In genomic region chr20:53023717-53024116, GRCh38 we compare ENCODE assay signal across 21 cellular contexts. TPM values are rescaled to one million over a fixed set of nuclear protein-coding genes. Genes with fewer than 3 reads are reported as not detected.
DNase-seq lines count a peak whose midpoint lies in the region; ATAC-seq and TF ChIP-seq lines count a peak whose summit lies in the region.
"Had no signal": no experiment of that assay in that cellular context is flagged by ENCODE, and none has a peak within 500 bp of the region (broad histone marks: within the 10 kb centered on the region; RNA-seq: fewer than 3 reads in every experiment).

No MANE protein-coding gene starts in this region.

- no peak for TF ChIP-seq CTCF in mammary epithelial cell (conservative IDR thresholded peaks at IDR 0.05 in 1 of 2, IDR thresholded peaks at IDR 0.05 in 1 of 2; ENCODE audit: extremely low read depth in 1 of 2, insufficient read depth in 1 of 2, low read depth in 1 of 2, low read length in 2 of 2)

- H3K4me3 Mint-ChIP-seq in activated naive CD4-positive, alpha-beta T cell treated with anti-CD3 and anti-CD28 coated beads, Interleukin-2, amount 10 ng/mL, durations not matched to agents 7 days and 5 days = no peak overlapping the region
- H3K4me3 Mint-ChIP-seq in stimulated activated naive CD8-positive, alpha-beta T cell treated with anti-CD3 and anti-CD28 coated beads, Interleukin-15, Interleukin-2, amounts not matched to agents 100 ng/mL and 50 ng/mL, for 24 hours = no peak overlapping the region
- H3K4me3 Mint-ChIP-seq: endodermal cell, T-cell had no signal

- peak; percentile 36 to 55 for ATAC-seq in activated naive CD4-positive, alpha-beta T cell treated with anti-CD3 and anti-CD28 coated beads, Interleukin-2, amount 50 U/mL, for 72 hours
- ATAC-seq: left lobe of liver, T-cell had no signal

- H3K27ac ChIP-seq in mammary epithelial cell (ENCODE audit: insufficient read depth, low read depth, low read length) = no peak overlapping the region
- H3K27ac ChIP-seq in SJCRH30 = no peak overlapping the region
- H3K27ac ChIP-seq: BLaER1 treated with 17β-estradiol and CSF1 and Interleukin-3, amounts not matched to agents 10 nM and 100 nM; thyroid gland had no signal

- H3K4me1 Mint-ChIP-seq in activated naive CD4-positive, alpha-beta T cell treated with anti-CD3 and anti-CD28 coated beads, Interleukin-2, amount 10 ng/mL, durations not matched to agents 7 days and 5 days = peaks cover 76% of the 10 kb centered on the region
- H3K4me1 Mint-ChIP-seq in stimulated activated naive CD8-positive, alpha-beta T cell treated with anti-CD3 and anti-CD28 coated beads, Interleukin-15, Interleukin-2, amounts not matched to agents 100 ng/mL and 50 ng/mL, for 24 hours (ENCODE audit: low read depth) = peaks cover 55% of the 10 kb centered on the region
- H3K4me1 Mint-ChIP-seq: endodermal cell had no signal

- DNase-seq in activated naive CD4-positive, alpha-beta T cell treated with anti-CD3 and anti-CD28 coated beads, Interleukin-2, amount 50 U/mL, for 72 hours (ENCODE audit: low spot score in 2 of 2) = no peak
- DNase-seq in activated naive CD4-positive, alpha-beta T cell treated with anti-CD3 and anti-CD28 coated beads, Interleukin-2, amount 10 ng/mL, durations not matched to agents 7 days and 5 days = no peak
- peak; percentile 35 to 67 for DNase-seq in NCI-H2081 (lab: John Stamatoyannopoulos, UW)
- no peak for DNase-seq in mammary epithelial cell
- no peak for DNase-seq in NCI-H2196 treated with DMSO at 0.1 percent for 48 hours (lab: John Stamatoyannopoulos, UW; ENCODE audit: unreplicated experiment)
- no peak for DNase-seq in SKM-1 (lab: John Stamatoyannopoulos, UW; ENCODE audit: unreplicated experiment)
- no peak for DNase-seq in SJCRH30
- DNase-seq: activated CD8-positive, alpha-beta memory T cell treated with anti-CD3 and anti-CD28 coated beads, Interleukin-2, amount 50 U/mL, for 4 hours; amygdala; DMS 273 treated with DMSO at 0.1 percent for 48 hours; endodermal cell; foreskin melanocyte; KG1; NCI-H1436 treated with DMSO at 0.1 percent for 48 hours; stimulated activated CD4-positive, alpha-beta T cell treated with anti-CD3 and anti-CD28 coated beads, Interleukin-4, amount 100 ng/mL, for 4 hours; T-cell; thyroid gland had no signal

- in situ Hi-C loops in mammary epithelial cell (cut with MboI; ENCODE audit: low sequenced_read_pairs in 2 of 2) = no loop called here

- dilution Hi-C loops in mammary epithelial cell (cut with HindIII; ENCODE audit: low sequenced_read_pairs) = no loop called here

- H3K4me2 ChIP-seq in mammary epithelial cell (ENCODE audit: insufficient read depth, low read depth, low read length) = no peak overlapping the region
- H3K4me2 ChIP-seq: BLaER1 treated with 17β-estradiol and CSF1 and Interleukin-3, amounts not matched to agents 10 nM and 100 nM had no signal

- H3K36me3 Mint-ChIP-seq in activated naive CD4-positive, alpha-beta T cell treated with anti-CD3 and anti-CD28 coated beads, Interleukin-2, amount 50 U/mL, for 72 hours = peaks cover 11 to 68% of the 10 kb centered on the region in 2 donors
- peaks cover 9% of the 10 kb centered on the region for H3K36me3 Mint-ChIP-seq in activated naive CD4-positive, alpha-beta T cell treated with anti-CD3 and anti-CD28 coated beads, Interleukin-2, amount 10 ng/mL, durations not matched to agents 7 days and 5 days
- H3K36me3 Mint-ChIP-seq in stimulated activated naive CD8-positive, alpha-beta T cell treated with anti-CD3 and anti-CD28 coated beads, Interleukin-15, Interleukin-2, amounts not matched to agents 100 ng/mL and 50 ng/mL, for 24 hours (ENCODE audit: low read depth) = peaks cover 7% of the 10 kb centered on the region

- peak overlapping the region; percentile 27 for H2AFZ ChIP-seq in mammary epithelial cell (ENCODE audit: low read depth, low read length)

- H3K27me3 ChIP-seq in mammary epithelial cell (ENCODE audit: insufficient read depth, low read length) (no peaks in the 10 kb centered on the region), SJCRH30 (peaks cover 12% of the 10 kb centered on the region; the same call in 1 of the 2 replicates)
- H3K27me3 ChIP-seq: BLaER1 treated with 17β-estradiol and CSF1 and Interleukin-3, amounts not matched to agents 10 nM and 100 nM; thyroid gland had no signal

- peaks cover 10 to 17% of the 10 kb centered on the region in 2 donors for H3K9me3 Mint-ChIP-seq in activated naive CD4-positive, alpha-beta T cell treated with anti-CD3 and anti-CD28 coated beads, Interleukin-2, amount 50 U/mL, for 72 hours
- peaks cover 2% of the 10 kb centered on the region for H3K9me3 Mint-ChIP-seq in activated naive CD4-positive, alpha-beta T cell treated with anti-CD3 and anti-CD28 coated beads, Interleukin-2, amount 10 ng/mL, durations not matched to agents 7 days and 5 days
- no peaks in the 10 kb centered on the region for H3K9me3 Mint-ChIP-seq in stimulated activated naive CD8-positive, alpha-beta T cell treated with anti-CD3 and anti-CD28 coated beads, Interleukin-15, Interleukin-2, amounts not matched to agents 100 ng/mL and 50 ng/mL, for 24 hours
- H3K9me3 Mint-ChIP-seq: endodermal cell had no signal

- H3K4me3 ChIP-seq in mammary epithelial cell (replicated peaks in 1 of 3; ENCODE audit: insufficient read depth in 1 of 3, low read depth in 2 of 3, low read length in 3 of 3) = no peak overlapping the region
- H3K4me3 ChIP-seq in SJCRH30 = no peak overlapping the region
- H3K4me3 ChIP-seq: BLaER1 treated with 17β-estradiol and CSF1 and Interleukin-3, amounts not matched to agents 10 nM and 100 nM; thyroid gland had no signal

- H3K4me1 ChIP-seq in mammary epithelial cell (ENCODE audit: insufficient read depth, low read length) = peaks cover 23% of the 10 kb centered on the region
- H3K4me1 ChIP-seq in SJCRH30 = no peaks in the 10 kb centered on the region
- H3K4me1 ChIP-seq: BLaER1 treated with 17β-estradiol and CSF1 and Interleukin-3, amounts not matched to agents 10 nM and 100 nM; thyroid gland had no signal

- CTCF ChIA-PET in activated naive CD4-positive, alpha-beta T cell treated with anti-CD3 and anti-CD28 coated beads, Interleukin-2, amount 10 ng/mL, durations not matched to agents 7 days and 5 days (lab: Charles Lee) = interaction anchor here (0.8 kb wide), 1 partner anchor 21 kb away, joined by 4 read pairs; no protein-coding TSS in a partner anchor
- CTCF ChIA-PET in mammary epithelial cell (lab: Charles Lee; ENCODE audit: low non-redundant PET) = no interaction called here

- H3K27me3 Mint-ChIP-seq in activated naive CD4-positive, alpha-beta T cell treated with anti-CD3 and anti-CD28 coated beads, Interleukin-2, amount 10 ng/mL, durations not matched to agents 7 days and 5 days = no peaks in the 10 kb centered on the region
- peaks cover 4% of the 10 kb centered on the region for H3K27me3 Mint-ChIP-seq in stimulated activated naive CD8-positive, alpha-beta T cell treated with anti-CD3 and anti-CD28 coated beads, Interleukin-15, Interleukin-2, amounts not matched to agents 100 ng/mL and 50 ng/mL, for 24 hours

- no peaks in the 10 kb centered on the region for H3K9me3 ChIP-seq in mammary epithelial cell (replicated peaks; ENCODE audit: insufficient read depth, low read length)
- H3K9me3 ChIP-seq in SJCRH30 (replicated peaks) = no peaks in the 10 kb centered on the region
- H3K9me3 ChIP-seq: thyroid gland had no signal

- H3K9ac ChIP-seq in mammary epithelial cell (ENCODE audit: insufficient read depth, low read length) = no peak overlapping the region
- H3K9ac ChIP-seq: BLaER1 treated with 17β-estradiol and CSF1 and Interleukin-3, amounts not matched to agents 10 nM and 100 nM had no signal

- H3K36me3 ChIP-seq in mammary epithelial cell (ENCODE audit: insufficient read depth, low read length) (no peaks in the 10 kb centered on the region), SJCRH30 (no peaks in the 10 kb centered on the region)
- H3K36me3 ChIP-seq: BLaER1 treated with 17β-estradiol and CSF1 and Interleukin-3, amounts not matched to agents 10 nM and 100 nM; thyroid gland had no signal

- no peaks in the 10 kb centered on the region for H4K20me1 ChIP-seq in mammary epithelial cell (ENCODE audit: insufficient read depth, low read length)
- H4K20me1 ChIP-seq: BLaER1 treated with 17β-estradiol and CSF1 and Interleukin-3, amounts not matched to agents 10 nM and 100 nM had no signal

- BruUV-seq in mammary epithelial cell (replicated peaks; lab: Mats Ljungman, UMichigan) = no TSS peak

- WGBS in mammary epithelial cell (ENCODE audit: low coverage, missing lambda C conversion rate) = 6% methylated on average over 2 of the region's 2 CpGs

- H3K79me2 ChIP-seq in mammary epithelial cell (ENCODE audit: insufficient read depth, low read length) = peaks cover 3% of the 10 kb centered on the region

- intact Hi-C loops in mammary epithelial cell (cut with micrococcal nuclease) = no loop called here

- H3K27ac Mint-ChIP-seq in activated naive CD4-positive, alpha-beta T cell treated with anti-CD3 and anti-CD28 coated beads, Interleukin-2, amount 50 U/mL, for 72 hours = peak overlapping the region; percentile 87 to 97
- H3K27ac Mint-ChIP-seq in activated naive CD4-positive, alpha-beta T cell treated with anti-CD3 and anti-CD28 coated beads, Interleukin-2, amount 10 ng/mL, durations not matched to agents 7 days and 5 days = no peak overlapping the region
- peak overlapping the region; percentile 67 for H3K27ac Mint-ChIP-seq in stimulated activated naive CD8-positive, alpha-beta T cell treated with anti-CD3 and anti-CD28 coated beads, Interleukin-15, Interleukin-2, amounts not matched to agents 100 ng/mL and 50 ng/mL, for 24 hours
- H3K27ac Mint-ChIP-seq: endodermal cell had no signal

RNA-seq across cellular contexts. Expression of gene TSHZ2, which starts 51.6 kb away (rescaled TPM):
- 10 to 100 TPM; 31.4 to 91.0 TPM for total RNA-seq in activated naive CD4-positive, alpha-beta T cell treated with anti-CD3 and anti-CD28 coated beads, Interleukin-2, amount 50 U/mL, for 72 hours
- 10 to 100 TPM; 10.0 to 11.5 TPM for total RNA-seq in mammary epithelial cell
- 4.0 TPM for polyA plus RNA-seq in mammary epithelial cell
- polyA minus RNA-seq in mammary epithelial cell = 11.8 TPM
- total RNA-seq in SJCRH30 (2014; rRNA removed; shearing (Covaris generic)) = not detected in 2 replicates
- total RNA-seq: osteocyte had no signal

Comparison
In these comparisons a context has a peak if more than half of its experiments do, and no peak if none do; other contexts are left out.
1. DNase-seq: peak in NCI-H2081 (2 of 2); none in activated naive CD4-positive, alpha-beta T cell treated with anti-CD3 and anti-CD28 coated beads, Interleukin-2, amount 50 U/mL, for 72 hours (0 of 2), activated naive CD4-positive, alpha-beta T cell treated with anti-CD3 and anti-CD28 coated beads, Interleukin-2, amount 10 ng/mL, durations not matched to agents 7 days and 5 days (single experiment), mammary epithelial cell (single experiment), NCI-H2196 treated with DMSO at 0.1 percent for 48 hours (single experiment), SKM-1 (single experiment) and SJCRH30 (0 of 2).
2. RNA of gene TSHZ2, which starts 51.6 kb away (total RNA-seq): 31.4 to 91.0 TPM in activated naive CD4-positive, alpha-beta T cell treated with anti-CD3 and anti-CD28 coated beads, Interleukin-2, amount 50 U/mL, for 72 hours and 10.0 to 11.5 TPM in mammary epithelial cell; not detected in SJCRH30; every median in the first group is over 10 times any median in the second.